In genomic region chr5:123422433-123423277, GRCh38 we compare ENCODE assay signal across 8 cellular contexts. TPM values are rescaled to one million over a fixed set of nuclear protein-coding genes. Genes with fewer than 3 reads are reported as not detected.
DNase-seq lines count a peak whose midpoint lies in the region; TF ChIP-seq lines count a peak whose summit lies in the region.

No MANE protein-coding gene starts in this region.

- H3K36me3 ChIP-seq in adipocyte (ENCODE audit: control insufficient read depth, insufficient read depth, low read length, severe bottlenecking) (no peaks in the 10 kb centered on the region), left ventricle myocardium inferior (peaks cover 13% of the 10 kb centered on the region)

- CTCF ChIA-PET in activated naive CD4-positive, alpha-beta T cell treated with anti-CD3 and anti-CD28 coated beads, Interleukin-2, amount 10 ng/mL, durations not matched to agents 7 days and 5 days (lab: Charles Lee) = interaction anchor here (0.9 to 2.5 kb wide), 22 partner anchors 11 to 190 kb away, joined by 3 to 16 read pairs (median 4); partner anchors contain the start of gene CSNK1G3

- no peaks in the 10 kb centered on the region for H3K27me3 Mint-ChIP-seq in activated naive CD4-positive, alpha-beta T cell treated with anti-CD3 and anti-CD28 coated beads, Interleukin-2, amount 10 ng/mL, durations not matched to agents 7 days and 5 days

- H3K4me1 Mint-ChIP-seq in activated naive CD4-positive, alpha-beta T cell treated with anti-CD3 and anti-CD28 coated beads, Interleukin-2, amount 10 ng/mL, durations not matched to agents 7 days and 5 days = peaks cover 27% of the 10 kb centered on the region

- intact Hi-C loops in left ventricle myocardium inferior (cut with micrococcal nuclease) = loop anchor here (5.0 kb wide), 2 partner anchors 90 to 190 kb away; partner anchors contain the start of gene CSNK1G3

- H3K4me3 Mint-ChIP-seq in activated naive CD4-positive, alpha-beta T cell treated with anti-CD3 and anti-CD28 coated beads, Interleukin-2, amount 10 ng/mL, durations not matched to agents 7 days and 5 days = no peak overlapping the region

- H3K27ac Mint-ChIP-seq in activated naive CD4-positive, alpha-beta T cell treated with anti-CD3 and anti-CD28 coated beads, Interleukin-2, amount 10 ng/mL, durations not matched to agents 7 days and 5 days = no peak overlapping the region

- no peaks in the 10 kb centered on the region for H3K9me3 Mint-ChIP-seq in activated naive CD4-positive, alpha-beta T cell treated with anti-CD3 and anti-CD28 coated beads, Interleukin-2, amount 10 ng/mL, durations not matched to agents 7 days and 5 days

- peak overlapping the region; percentile 87 for H3K9ac ChIP-seq in adipocyte (ENCODE audit: low read length)

- H3K27ac ChIP-seq in left ventricle myocardium inferior (replicated peaks) = peak overlapping the region; percentile 96

- peak overlapping the region; percentile 88 for H3K4me3 ChIP-seq in adipocyte (ENCODE audit: low read length)
- peak overlapping the region; percentile 98 for H3K4me3 ChIP-seq in left ventricle myocardium inferior

- H3K4me1 ChIP-seq in adipocyte (ENCODE audit: control insufficient read depth, insufficient read depth, low read length) (peaks cover 14% of the 10 kb centered on the region), left ventricle myocardium inferior (peaks cover 37% of the 10 kb centered on the region)

- H3K36me3 Mint-ChIP-seq in activated naive CD4-positive, alpha-beta T cell treated with anti-CD3 and anti-CD28 coated beads, Interleukin-2, amount 10 ng/mL, durations not matched to agents 7 days and 5 days = peaks cover 18% of the 10 kb centered on the region

- no peak for TF ChIP-seq CTCF in left ventricle myocardium inferior (IDR thresholded peaks at IDR 0.05; ENCODE audit: borderline replicate concordance)
- no peak for TF ChIP-seq CTCF in GM10266 (IDR thresholded peaks at IDR 0.05; ENCODE audit: control insufficient read depth, insufficient read depth, low read depth, missing control alignments)

- no peaks in the 10 kb centered on the region for H3K27me3 ChIP-seq in adipocyte (replicated peaks; ENCODE audit: control insufficient read depth, insufficient read depth, low read length)
- H3K27me3 ChIP-seq in left ventricle myocardium inferior (ENCODE audit: low read depth) = no peaks in the 10 kb centered on the region

- H3K9me3 ChIP-seq in adipocyte (ENCODE audit: control insufficient read depth, low read length) (no peaks in the 10 kb centered on the region), left ventricle myocardium inferior (replicated peaks) (no peaks in the 10 kb centered on the region)

- peak; percentile 36 for DNase-seq in activated naive CD4-positive, alpha-beta T cell treated with anti-CD3 and anti-CD28 coated beads, Interleukin-2, amount 10 ng/mL, durations not matched to agents 7 days and 5 days
- no peak for DNase-seq in activated naive CD4-positive, alpha-beta T cell treated with anti-CD3 and anti-CD28 coated beads, Interleukin-2, amount 50 U/mL, for 16 hours
- DNase-seq in HCEC 1CT = peak; percentile 26
- peak; percentile 44 for DNase-seq in M059J (ENCODE audit: low read depth)
- peak; percentile 61 for DNase-seq in adipocyte (ENCODE audit: low read depth)
- no peak for DNase-seq in left ventricle myocardium inferior
- peak; percentile 43 for DNase-seq in renal cortical epithelial cell (ENCODE audit: low read depth)
- no peak for DNase-seq in GM10266 (ENCODE audit: extremely low spot score)

RNA-seq across cellular contexts. Expression of gene CEP120, which starts 0.5 kb away (rescaled TPM):
- total RNA-seq in M059J (2014; rRNA removed; shearing (Covaris generic)) = 14.2 and 15.3 TPM in 2 replicates
- 11.8 TPM for total RNA-seq in left ventricle myocardium inferior
- 20.5 and 24.2 TPM in 2 replicates for total RNA-seq in renal cortical epithelial cell

Comparison
In these comparisons a context has a peak if more than half of its experiments do, and no peak if none do; other contexts are left out.
1. DNase-seq: peak in activated naive CD4-positive, alpha-beta T cell treated with anti-CD3 and anti-CD28 coated beads, Interleukin-2, amount 10 ng/mL, durations not matched to agents 7 days and 5 days (single experiment), HCEC 1CT (single experiment), M059J (single experiment), adipocyte (single experiment) and renal cortical epithelial cell (single experiment); none in activated naive CD4-positive, alpha-beta T cell treated with anti-CD3 and anti-CD28 coated beads, Interleukin-2, amount 50 U/mL, for 16 hours (single experiment), left ventricle myocardium inferior (single experiment) and GM10266 (single experiment).